In the genomic region with DNA sequence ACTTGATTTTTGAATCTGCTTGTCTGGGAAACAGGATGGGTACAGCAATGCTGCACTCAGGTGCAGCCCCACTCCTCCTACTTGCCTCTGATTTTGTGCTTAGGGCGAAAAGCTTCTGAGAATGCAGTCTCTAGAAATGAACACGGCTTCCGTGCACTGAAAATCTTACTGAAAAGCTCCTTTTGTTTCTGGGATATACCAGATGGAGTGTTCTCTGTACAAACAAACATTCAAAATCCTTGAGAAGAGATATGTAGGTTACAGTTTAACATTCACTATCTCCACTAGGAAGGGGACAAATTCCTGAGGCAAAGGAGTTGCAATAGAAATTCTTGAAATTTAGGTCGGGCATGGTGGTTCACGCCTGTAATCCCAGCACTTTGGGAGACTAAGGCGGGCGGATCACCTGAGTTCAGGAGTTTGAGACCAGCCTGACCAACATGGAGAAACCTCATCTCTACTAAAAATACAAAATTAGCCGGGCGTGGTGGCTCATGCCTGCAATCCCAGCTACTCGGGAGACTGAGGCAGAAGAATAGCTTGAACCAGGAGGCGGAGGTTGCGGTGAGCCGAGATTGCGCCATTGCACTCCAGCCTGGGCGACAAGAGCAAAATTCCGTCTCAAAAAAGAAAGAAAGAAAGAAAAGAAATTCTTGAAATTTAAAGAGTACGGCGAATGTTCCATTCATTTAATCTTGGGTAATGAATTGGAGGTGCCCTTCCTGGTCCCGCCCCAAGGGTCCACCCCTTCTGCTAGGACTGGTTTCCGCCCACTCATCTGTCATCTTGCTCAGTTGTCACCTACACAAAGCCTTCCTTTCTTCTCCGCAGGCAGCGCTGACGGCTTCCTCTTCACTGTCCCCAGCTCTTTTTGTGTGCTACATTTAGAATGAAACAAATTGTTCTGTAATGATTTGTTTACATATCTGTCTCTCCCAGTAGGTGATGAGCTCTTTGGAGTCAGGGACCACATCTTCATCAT, we compare ENCODE assay signal across 8 cellular contexts.
A peak's percentile ranks its signal among the peaks of the same experiment; 100 is the strongest.
DNase-seq lines count a peak whose midpoint lies in the region; ATAC-seq and TF ChIP-seq lines count a peak whose summit lies in the region.

No MANE protein-coding gene starts in this region.

- H3K4me3 ChIP-seq in duodenal mucosa (ENCODE audit: low read depth in 1 of 2, low read length in 2 of 2) (peak overlapping the region; percentile 15 to 56), neural progenitor cell (no peak overlapping the region)

- H3K4me1 ChIP-seq in duodenal mucosa (ENCODE audit: control insufficient read depth in 1 of 2, insufficient read depth in 2 of 2, low read length in 2 of 2) (peaks cover 18 to 31% of the 10 kb centered on the region in 2 donors), neural progenitor cell (peaks cover 7% of the 10 kb centered on the region)

- no peaks in the 10 kb centered on the region for H3K79me2 ChIP-seq in neural progenitor cell (ENCODE audit: low read depth)

- CTCF ChIA-PET in activated CD4-positive, alpha-beta T cell treated with anti-CD3 and anti-CD28 coated beads, Interleukin-2, amount 10 ng/mL, durations not matched to agents 7 days and 5 days (lab: Charles Lee) = no interaction called here

- H3K27me3 ChIP-seq in duodenal mucosa (ENCODE audit: control insufficient read depth in 1 of 2, insufficient read depth in 2 of 2, low read length in 2 of 2) (no peaks in the 10 kb centered on the region), neural progenitor cell (no peaks in the 10 kb centered on the region)

- DNase-seq in NCI-H2227 treated with DMSO at 0.1 percent for 48 hours (lab: John Stamatoyannopoulos, UW) (peak; percentile 80), neural progenitor cell (ENCODE audit: low spot score) (peak; percentile 66), HCEC 1CT (no peak)
- DNase-seq in activated naive CD4-positive, alpha-beta T cell treated with anti-CD3 and anti-CD28 coated beads, Interleukin-2, amount 50 U/mL, for 16 hours = no peak
- DNase-seq in activated CD4-positive, alpha-beta T cell treated with anti-CD3 and anti-CD28 coated beads, Interleukin-2, amount 10 ng/mL, durations not matched to agents 7 days and 5 days = no peak

- no peaks in the 10 kb centered on the region for H3K27me3 Mint-ChIP-seq in neural progenitor cell (ENCODE audit: insufficient read depth, low read depth)
- H3K27me3 Mint-ChIP-seq in activated CD4-positive, alpha-beta T cell treated with anti-CD3 and anti-CD28 coated beads, Interleukin-2, amount 10 ng/mL, durations not matched to agents 7 days and 5 days = no peaks in the 10 kb centered on the region

- H3K36me3 ChIP-seq in duodenal mucosa (ENCODE audit: control insufficient read depth in 1 of 2, insufficient read depth in 2 of 2, low read length in 2 of 2) (no peaks in the 10 kb centered on the region), neural progenitor cell (no peaks in the 10 kb centered on the region)

- peaks cover 8% of the 10 kb centered on the region for H3F3A ChIP-seq in neural progenitor cell (ENCODE audit: low read depth)

- H3K4me3 Mint-ChIP-seq in neural progenitor cell = no peak overlapping the region
- no peak overlapping the region for H3K4me3 Mint-ChIP-seq in activated CD4-positive, alpha-beta T cell treated with anti-CD3 and anti-CD28 coated beads, Interleukin-2, amount 10 ng/mL, durations not matched to agents 7 days and 5 days

- TF ChIP-seq CTCF in neural progenitor cell (IDR thresholded peaks at IDR 0.05) = no peak

- H4K20me1 ChIP-seq in neural progenitor cell (ENCODE audit: low read depth) = no peaks in the 10 kb centered on the region

- H3K4me2 ChIP-seq in neural progenitor cell = peak overlapping the region; percentile 37

- POLR2A ChIA-PET in activated CD4-positive, alpha-beta T cell treated with anti-CD3 and anti-CD28 coated beads, Interleukin-2, amount 10 ng/mL, durations not matched to agents 7 days and 5 days (lab: Charles Lee) = no interaction called here

- H3K9me3 ChIP-seq in duodenal mucosa (ENCODE audit: control insufficient read depth in 1 of 2, low read length in 2 of 2) (no peaks in the 10 kb centered on the region), neural progenitor cell (ENCODE audit: low read depth) (no peaks in the 10 kb centered on the region)

- H3K27ac Mint-ChIP-seq in neural progenitor cell = no peak overlapping the region
- no peak overlapping the region for H3K27ac Mint-ChIP-seq in activated CD4-positive, alpha-beta T cell treated with anti-CD3 and anti-CD28 coated beads, Interleukin-2, amount 10 ng/mL, durations not matched to agents 7 days and 5 days

- H3K36me3 Mint-ChIP-seq in neural progenitor cell = no peaks in the 10 kb centered on the region
- H3K36me3 Mint-ChIP-seq in activated CD4-positive, alpha-beta T cell treated with anti-CD3 and anti-CD28 coated beads, Interleukin-2, amount 10 ng/mL, durations not matched to agents 7 days and 5 days (ENCODE audit: low read depth) = no peaks in the 10 kb centered on the region

- H3K4me1 Mint-ChIP-seq in neural progenitor cell = peaks cover 28% of the 10 kb centered on the region
- H3K4me1 Mint-ChIP-seq in activated CD4-positive, alpha-beta T cell treated with anti-CD3 and anti-CD28 coated beads, Interleukin-2, amount 10 ng/mL, durations not matched to agents 7 days and 5 days = no peaks in the 10 kb centered on the region

- peak overlapping the region; percentile 17 for H2AFZ ChIP-seq in neural progenitor cell (replicated peaks)

- no peak overlapping the region for H3K27ac ChIP-seq in duodenal mucosa (ENCODE audit: low read depth, low read length)
- H3K27ac ChIP-seq in neural progenitor cell = no peak overlapping the region

- ATAC-seq in HG03342 (IDR thresholded peaks at IDR 0.05; ENCODE audit: unreplicated experiment) (peak; percentile 61), GM21723 (IDR thresholded peaks at IDR 0.05; ENCODE audit: unreplicated experiment) (no peak)

- no peaks in the 10 kb centered on the region for H3K9me3 Mint-ChIP-seq in neural progenitor cell
- H3K9me3 Mint-ChIP-seq in activated CD4-positive, alpha-beta T cell treated with anti-CD3 and anti-CD28 coated beads, Interleukin-2, amount 10 ng/mL, durations not matched to agents 7 days and 5 days = no peaks in the 10 kb centered on the region

- peak overlapping the region; percentile 35 for H3K9ac ChIP-seq in duodenal mucosa (ENCODE audit: low read depth in 1 of 2, low read length in 2 of 2)
- no peak overlapping the region for H3K9ac ChIP-seq in neural progenitor cell

Comparison
In these comparisons a context has a peak if more than half of its experiments do, and no peak if none do; other contexts are left out.
1. DNase-seq: peak in NCI-H2227 treated with DMSO at 0.1 percent for 48 hours (single experiment) and neural progenitor cell (single experiment); none in HCEC 1CT (single experiment), activated naive CD4-positive, alpha-beta T cell treated with anti-CD3 and anti-CD28 coated beads, Interleukin-2, amount 50 U/mL, for 16 hours (single experiment) and activated CD4-positive, alpha-beta T cell treated with anti-CD3 and anti-CD28 coated beads, Interleukin-2, amount 10 ng/mL, durations not matched to agents 7 days and 5 days (single experiment).